8 cellular contexts compared by ENCODE assay signal in genomic region chr14:69673099-69673498, GRCh38.
DNase-seq lines count a peak whose midpoint lies in the region; ATAC-seq and TF ChIP-seq lines count a peak whose summit lies in the region.
"Had no signal": no experiment of that assay in that cellular context is flagged by ENCODE, and none has a peak within 500 bp of the region (broad histone marks: within the 10 kb centered on the region; RNA-seq: fewer than 3 reads in every experiment).

No MANE protein-coding gene starts in this region.

- H3K4me1 Mint-ChIP-seq in activated naive CD8-positive, alpha-beta T cell treated with anti-CD3 and anti-CD28 coated beads for 36 hours: peaks cover 90% of the 10 kb centered on the region

- peak; percentile 44 for ATAC-seq in GM18868 (IDR thresholded peaks at IDR 0.05; ENCODE audit: unreplicated experiment)
- ATAC-seq in HG02981 (IDR thresholded peaks at IDR 0.05; ENCODE audit: unreplicated experiment): peak; percentile 41
- no peak for ATAC-seq in GM21515 (IDR thresholded peaks at IDR 0.05; ENCODE audit: unreplicated experiment)

- H3K27ac Mint-ChIP-seq in activated naive CD8-positive, alpha-beta T cell treated with anti-CD3 and anti-CD28 coated beads for 36 hours: peak overlapping the region; percentile 94

- DNase-seq in activated naive CD8-positive, alpha-beta T cell treated with anti-CD3 and anti-CD28 coated beads for 36 hours: no peak
- no peak for DNase-seq in spleen
- no peak for DNase-seq in islet precursor cell
- DNase-seq in NCI-H2171 (lab: John Stamatoyannopoulos, UW): no peak

- no peak for TF ChIP-seq POLR2A in spleen (IDR thresholded peaks at IDR 0.05)

- H3K27me3 ChIP-seq in spleen (replicated peaks in 1 of 7): no peaks in the 10 kb centered on the region

- peaks cover 0 to 19% (median 0%) of the 10 kb centered on the region in 6 donors for H3K36me3 ChIP-seq in spleen

- peaks cover 55 to 100% (median 89%) of the 10 kb centered on the region in 6 donors for H3K4me1 ChIP-seq in spleen

- H3K27me3 Mint-ChIP-seq in activated naive CD8-positive, alpha-beta T cell treated with anti-CD3 and anti-CD28 coated beads for 36 hours: no peaks in the 10 kb centered on the region

- peaks cover 2% of the 10 kb centered on the region for H3K9me3 Mint-ChIP-seq in activated naive CD8-positive, alpha-beta T cell treated with anti-CD3 and anti-CD28 coated beads for 36 hours

- peak overlapping the region; percentile 36 to 85 (median 72) for H3K27ac ChIP-seq in spleen
- H3K27ac ChIP-seq: RWPE1 had no signal

- H3K4me3 Mint-ChIP-seq in activated naive CD8-positive, alpha-beta T cell treated with anti-CD3 and anti-CD28 coated beads for 36 hours: no peak overlapping the region

- no peak for TF ChIP-seq CTCF in spleen (IDR thresholded peaks at IDR 0.05 in 8 of 11, conservative IDR thresholded peaks at IDR 0.05 in 3 of 11)

- intact Hi-C loops in spleen (cut with DNase I; ENCODE audit: low total_unique reads): no loop called here

- peaks cover 34% of the 10 kb centered on the region for H3K36me3 Mint-ChIP-seq in activated naive CD8-positive, alpha-beta T cell treated with anti-CD3 and anti-CD28 coated beads for 36 hours

- peak overlapping the region in 1 of 8 donors; percentile 19 for H3K4me3 ChIP-seq in spleen

- no peaks in the 10 kb centered on the region for H3K9me3 ChIP-seq in spleen
